ENCODE assay signal across 8 cellular contexts in the genomic region with DNA sequence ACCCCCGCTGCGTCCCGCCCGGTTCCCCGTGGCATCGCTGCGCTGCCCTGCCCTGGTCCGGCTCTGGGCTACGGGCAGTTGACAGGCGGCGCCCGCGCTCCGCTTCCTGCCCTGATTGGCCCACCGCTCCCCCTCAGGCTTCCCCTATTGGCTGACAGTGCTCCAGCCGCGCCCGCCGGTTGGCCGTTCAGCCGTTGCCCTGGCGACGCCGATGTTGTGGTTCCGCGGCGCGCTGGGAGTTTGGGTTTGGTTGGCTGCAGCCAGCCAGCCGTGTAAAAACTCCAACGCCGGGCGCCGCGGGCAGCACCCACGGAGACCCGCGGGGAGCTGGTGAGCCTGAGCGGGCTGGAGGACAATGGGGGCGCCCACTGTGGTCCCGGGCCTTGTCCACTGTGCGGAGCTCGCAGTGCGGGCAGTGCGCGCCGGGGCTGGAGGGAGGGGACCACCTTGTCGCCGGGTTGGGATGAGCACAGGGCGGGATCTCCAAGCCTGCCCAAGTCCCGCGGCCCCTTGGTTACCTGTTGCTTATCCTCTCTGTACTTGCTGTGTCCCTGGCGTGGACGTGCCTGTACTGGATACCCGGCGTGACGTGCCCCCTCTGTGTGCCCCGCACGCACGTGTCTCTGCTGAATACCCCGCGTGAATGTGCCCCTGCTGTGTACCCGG. TPM values are rescaled to one million over a fixed set of nuclear protein-coding genes. Genes with fewer than 3 reads are reported as not detected.
DNase-seq lines count a peak whose midpoint lies in the region; ATAC-seq, FAIRE-seq and TF ChIP-seq lines count a peak whose summit lies in the region.

A gene (plus strand): TSS at position 243 of the 666 bp plus-strand sequence. CDS start 766 bp downstream, outside the sequence.

- H3K4me1 ChIP-seq in heart left ventricle (peaks cover 0 to 15% (median 10%) of the 10 kb centered on the region in 12 donors), pancreas (peaks cover 0 to 3% (median 0%) of the 10 kb centered on the region in 3 donors), thoracic aorta (ENCODE audit: control insufficient read depth in 1 of 2, low read depth in 2 of 2) (peaks cover 8 to 9% of the 10 kb centered on the region in 2 donors)

- intact Hi-C loops in heart left ventricle (cut with DNase I) = loop anchor here in 8 of 10 donors (2.0 to 5.0 kb wide), 5 partner anchors 52 to 77 kb away; a partner anchor contains a TSS
- intact Hi-C loops in pancreas (cut with DNase I) = loop anchor here in 2 of 3 donors (10.0 kb wide), 2 partner anchors 59 to 69 kb away; no protein-coding TSS in a partner anchor

- DNase-seq in Daoy (ENCODE audit: low read depth) (peak; percentile 99), KBM-7 (peak; percentile 80), heart left ventricle (peak; percentile 93 to 97 (median 95)), pancreas (peak; percentile 87 to 96 (median 92)), thoracic aorta (ENCODE audit: low spot score) (peak; percentile 80)
- DNase-seq in activated naive CD8-positive, alpha-beta T cell treated with anti-CD3 and anti-CD28 coated beads, Interleukin-2, amount 50 U/mL, for 16 hours (ENCODE audit: low read depth, low spot score) = peak; percentile 71

- ATAC-seq in GM21786 (IDR thresholded peaks at IDR 0.05; ENCODE audit: unreplicated experiment) (peak; percentile 100), SK-N-SH treated with all-trans-retinoic acid at 6 μM for 48 hours (peak; percentile 99), heart left ventricle (peak; percentile 99 to 100 (median 100)), pancreas (peak; percentile 99 to 100 (median 100)), thoracic aorta (ENCODE audit: insufficient number of reproducible peaks, low FRiP score, low read depth) (peak; percentile 91)

- H3K36me3 ChIP-seq in heart left ventricle (no peaks in the 10 kb centered on the region), pancreas (no peaks in the 10 kb centered on the region), thoracic aorta (no peaks in the 10 kb centered on the region)

- H3K27me3 ChIP-seq in heart left ventricle = peaks cover 0 to 34% (median 6%) of the 10 kb centered on the region in 9 donors
- peaks cover 0 to 3% (median 0%) of the 10 kb centered on the region in 4 donors for H3K27me3 ChIP-seq in pancreas
- no peaks in the 10 kb centered on the region for H3K27me3 ChIP-seq in thoracic aorta (replicated peaks; ENCODE audit: insufficient read depth)

- no peak for FAIRE-seq in pancreas (lab: Jason Lieb, UNC)

- H3K4me3 ChIP-seq in heart left ventricle (peak within 1 kb of the TSS; percentile 47 to 70 (median 61)), pancreas (peak within 1 kb of the TSS; percentile 11 to 59 (median 35)), thoracic aorta (peak within 1 kb of the TSS; percentile 77)

- H3K27ac ChIP-seq in heart left ventricle (no peak within 1 kb of the TSS), pancreas (no peak within 1 kb of the TSS), thoracic aorta (no peak within 1 kb of the TSS)

- no peak for TF ChIP-seq POLR2A in heart left ventricle (IDR thresholded peaks at IDR 0.05)

- in situ Hi-C loops in KBM-7 (cut with MboI; ENCODE audit: low pct_unique_long_range_greater_than_20kb, low sequenced_read_pairs) = no loop called here

- peak in 8 of 12 donors; percentile 8 to 57 (median 39) for TF ChIP-seq CTCF in heart left ventricle (IDR thresholded peaks at IDR 0.05)
- TF ChIP-seq CTCF in pancreas (IDR thresholded peaks at IDR 0.05) = no peak
- TF ChIP-seq CTCF in thoracic aorta (IDR thresholded peaks at IDR 0.05) = no peak

- WGBS in heart left ventricle, 4 donors = 0 to 2% (median 1%) methylated on average over 31 to 62 of the region's 62 CpGs
- WGBS in pancreas, 2 donors = 0 to 1% methylated on average over 56 to 62 of the region's 62 CpGs

- no peaks in the 10 kb centered on the region for H3K9me3 ChIP-seq in heart left ventricle
- no peaks in the 10 kb centered on the region for H3K9me3 ChIP-seq in pancreas
- H3K9me3 ChIP-seq in thoracic aorta = no peaks in the 10 kb centered on the region

TF ChIP-seq in SK-N-SH treated with all-trans-retinoic acid at 6 μM for 48 hours, 23 proteins besides CTCF, POLR2A, EP300 and RAD21:
- TF ChIP-seq, protein P1, sequence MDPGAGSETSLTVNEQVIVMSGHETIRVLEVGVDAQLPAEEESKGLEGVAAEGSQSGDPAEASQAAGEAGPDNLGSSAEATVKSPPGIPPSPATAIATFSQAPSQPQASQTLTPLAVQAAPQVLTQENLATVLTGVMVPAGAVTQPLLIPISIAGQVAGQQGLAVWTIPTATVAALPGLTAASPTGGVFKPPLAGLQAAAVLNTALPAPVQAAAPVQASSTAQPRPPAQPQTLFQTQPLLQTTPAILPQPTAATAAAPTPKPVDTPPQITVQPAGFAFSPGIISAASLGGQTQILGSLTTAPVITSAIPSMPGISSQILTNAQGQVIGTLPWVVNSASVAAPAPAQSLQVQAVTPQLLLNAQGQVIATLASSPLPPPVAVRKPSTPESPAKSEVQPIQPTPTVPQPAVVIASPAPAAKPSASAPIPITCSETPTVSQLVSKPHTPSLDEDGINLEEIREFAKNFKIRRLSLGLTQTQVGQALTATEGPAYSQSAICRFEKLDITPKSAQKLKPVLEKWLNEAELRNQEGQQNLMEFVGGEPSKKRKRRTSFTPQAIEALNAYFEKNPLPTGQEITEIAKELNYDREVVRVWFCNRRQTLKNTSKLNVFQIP (CRISPR knock-in tag; IDR thresholded peaks at IDR 0.05; ENCODE audit: borderline replicate concordance, low read depth) = no peak
- TF ChIP-seq TCF4 (CRISPR knock-in tag; IDR thresholded peaks at IDR 0.05; ENCODE audit: borderline replicate concordance) (no peak), SNAI2 (CRISPR knock-in tag; IDR thresholded peaks at IDR 0.05) (0 out of 2 replicates have a peak, but pooled peaks have one; percentile 34), BACH2 (CRISPR knock-in tag; IDR thresholded peaks at IDR 0.05; ENCODE audit: borderline replicate concordance) (no peak), TOX (CRISPR knock-in tag; IDR thresholded peaks at IDR 0.05; ENCODE audit: borderline replicate concordance) (no peak)

RNA-seq across cellular contexts. Expression of the gene that starts here (rescaled TPM):
- 0.91 and 0.95 TPM in 2 replicates for total RNA-seq in Daoy (2014; rRNA removed; shearing (Covaris generic))
- under 1 TPM in 1 of 9 donors, not detected in 8; 0.27 TPM for total RNA-seq in heart left ventricle
- polyA plus RNA-seq in heart left ventricle = under 1 TPM in 1 of 2 donors, not detected in 1; 0.03 TPM
- not detected for total RNA-seq in pancreas
- not detected for polyA plus RNA-seq in pancreas
- not detected for total RNA-seq in thoracic aorta

Comparison
In these comparisons a context has a peak if more than half of its experiments do, and no peak if none do; other contexts are left out.
1. Peak in DNase-seq in Daoy; RNA of the gene not detected or under 1 TPM.
2. Peak in DNase-seq, ATAC-seq and H3K4me3 ChIP-seq in heart left ventricle; RNA of the gene not detected or under 1 TPM.
3. Peak in DNase-seq, ATAC-seq and H3K4me3 ChIP-seq in pancreas; RNA of the gene not detected or under 1 TPM.
4. Peak in DNase-seq, ATAC-seq and H3K4me3 ChIP-seq in thoracic aorta; RNA of the gene not detected or under 1 TPM.
5. CTCF ChIP-seq: peak in heart left ventricle (8 of 12); none in pancreas (0 of 4) and thoracic aorta (single experiment).
6. Peak in every context shown above with its lines, with median percentiles within 50 percentile points of each other: DNase-seq, ATAC-seq and H3K4me3 ChIP-seq.